ENCODE assay signal across 16 cellular contexts in the genomic region with DNA sequence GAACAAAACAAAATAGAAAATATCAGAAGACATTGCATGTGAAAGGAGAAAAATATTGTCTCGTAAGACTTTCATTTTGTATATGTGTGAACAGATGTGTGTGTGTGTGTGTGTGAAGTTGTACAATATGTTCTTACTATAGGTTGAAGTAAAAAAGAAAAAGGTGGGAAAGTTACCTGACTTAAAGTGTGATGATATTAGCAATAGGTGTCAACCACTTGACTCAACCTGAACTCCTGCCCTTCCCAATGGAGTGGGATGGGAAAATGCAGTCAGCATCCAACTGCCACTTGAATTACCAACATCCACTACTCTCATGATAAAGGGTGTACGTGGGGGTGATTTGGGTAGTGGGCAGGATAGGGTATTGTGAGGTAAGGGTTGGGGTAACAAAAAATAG.
DNase-seq lines count a peak whose midpoint lies in the region; ATAC-seq and TF ChIP-seq lines count a peak whose summit lies in the region.
"Had no signal": no experiment of that assay in that cellular context is flagged by ENCODE, and none has a peak within 500 bp of the region (broad histone marks: within the 10 kb centered on the region; RNA-seq: fewer than 3 reads in every experiment).

No MANE protein-coding gene starts in this region.

- H3K4me2 ChIP-seq in neuronal stem cell (ENCODE audit: insufficient read depth, low read length, poor library complexity, severe bottlenecking) = no peak overlapping the region

- H3K27me3 Mint-ChIP-seq in activated CD8-positive, alpha-beta T cell treated with anti-CD3 and anti-CD28 coated beads, Interleukin-2, amount 10 ng/mL, durations not matched to agents 7 days and 5 days (ENCODE audit: low read depth) = no peaks in the 10 kb centered on the region
- no peaks in the 10 kb centered on the region for H3K27me3 Mint-ChIP-seq in activated CD8-positive, alpha-beta T cell treated with anti-CD3 and anti-CD28 coated beads for 36 hours
- no peaks in the 10 kb centered on the region for H3K27me3 Mint-ChIP-seq in stimulated activated naive CD8-positive, alpha-beta T cell treated with anti-CD3 and anti-CD28 coated beads, Interleukin-15, Interleukin-2, amounts not matched to agents 100 ng/mL and 50 ng/mL, for 24 hours

- no peak overlapping the region for H2BK5ac ChIP-seq in neuronal stem cell (ENCODE audit: low read length)

- H3K27ac ChIP-seq in lower lobe of right lung (peak overlapping the region; percentile 33), upper lobe of right lung (peak overlapping the region; percentile 18), neuronal stem cell (replicated peaks; ENCODE audit: low read length) (no peak overlapping the region)
- H3K27ac ChIP-seq: 22Rv1 had no signal

- no peak overlapping the region for H2BK15ac ChIP-seq in neuronal stem cell (ENCODE audit: low read length)

- no peaks in the 10 kb centered on the region for H3K9me3 ChIP-seq in lower lobe of right lung
- H3K9me3 ChIP-seq in upper lobe of right lung = no peaks in the 10 kb centered on the region
- peaks cover 4% of the 10 kb centered on the region in 2 donors for H3K9me3 ChIP-seq in neuronal stem cell (replicated peaks in 1 of 2; ENCODE audit: control insufficient read depth in 2 of 2, insufficient read depth in 1 of 2, low read depth in 1 of 2, low read length in 2 of 2)

- POLR2A ChIA-PET in activated CD8-positive, alpha-beta T cell treated with anti-CD3 and anti-CD28 coated beads, Interleukin-2, amount 10 ng/mL, durations not matched to agents 7 days and 5 days (lab: Charles Lee) = interaction anchor here (0.6 kb wide), 1 partner anchor 78 kb away, joined by 3 read pairs; no protein-coding TSS in a partner anchor
- POLR2A ChIA-PET in activated CD8-positive, alpha-beta T cell treated with anti-CD3 and anti-CD28 coated beads for 36 hours (lab: Charles Lee) = no interaction called here

- peaks cover 12% of the 10 kb centered on the region for H3K9me3 Mint-ChIP-seq in activated CD8-positive, alpha-beta T cell treated with anti-CD3 and anti-CD28 coated beads, Interleukin-2, amount 10 ng/mL, durations not matched to agents 7 days and 5 days (ENCODE audit: insufficient read depth)
- peaks cover 18% of the 10 kb centered on the region for H3K9me3 Mint-ChIP-seq in activated CD8-positive, alpha-beta T cell treated with anti-CD3 and anti-CD28 coated beads for 36 hours
- peaks cover 10% of the 10 kb centered on the region for H3K9me3 Mint-ChIP-seq in stimulated activated naive CD8-positive, alpha-beta T cell treated with anti-CD3 and anti-CD28 coated beads, Interleukin-15, Interleukin-2, amounts not matched to agents 100 ng/mL and 50 ng/mL, for 24 hours

- H2AFZ ChIP-seq in neuronal stem cell (ENCODE audit: low read length) = no peak overlapping the region

- H3K4me3 Mint-ChIP-seq in activated CD8-positive, alpha-beta T cell treated with anti-CD3 and anti-CD28 coated beads, Interleukin-2, amount 10 ng/mL, durations not matched to agents 7 days and 5 days = no peak overlapping the region
- no peak overlapping the region for H3K4me3 Mint-ChIP-seq in activated CD8-positive, alpha-beta T cell treated with anti-CD3 and anti-CD28 coated beads for 36 hours
- H3K4me3 Mint-ChIP-seq in stimulated activated naive CD8-positive, alpha-beta T cell treated with anti-CD3 and anti-CD28 coated beads, Interleukin-15, Interleukin-2, amounts not matched to agents 100 ng/mL and 50 ng/mL, for 24 hours = peak overlapping the region; percentile 17

- H3K14ac ChIP-seq in neuronal stem cell (ENCODE audit: low read length) = no peak overlapping the region

- TF ChIP-seq CTCF in activated CD8-positive, alpha-beta T cell treated with anti-CD3 and anti-CD28 coated beads for 36 hours (IDR thresholded peaks at IDR 0.05) = no peak
- TF ChIP-seq CTCF in lower lobe of right lung (IDR thresholded peaks at IDR 0.05) (no peak), upper lobe of right lung (IDR thresholded peaks at IDR 0.05) (no peak)

- peaks cover 39% of the 10 kb centered on the region for H3K4me1 Mint-ChIP-seq in activated CD8-positive, alpha-beta T cell treated with anti-CD3 and anti-CD28 coated beads, Interleukin-2, amount 10 ng/mL, durations not matched to agents 7 days and 5 days (ENCODE audit: low read depth)
- peaks cover 43% of the 10 kb centered on the region for H3K4me1 Mint-ChIP-seq in activated CD8-positive, alpha-beta T cell treated with anti-CD3 and anti-CD28 coated beads for 36 hours (ENCODE audit: low read depth)
- H3K4me1 Mint-ChIP-seq in stimulated activated naive CD8-positive, alpha-beta T cell treated with anti-CD3 and anti-CD28 coated beads, Interleukin-15, Interleukin-2, amounts not matched to agents 100 ng/mL and 50 ng/mL, for 24 hours (ENCODE audit: low read depth) = peaks cover 62% of the 10 kb centered on the region

- no peaks in the 10 kb centered on the region for H3K36me3 ChIP-seq in lower lobe of right lung
- H3K36me3 ChIP-seq in upper lobe of right lung = no peaks in the 10 kb centered on the region
- H3K36me3 ChIP-seq in neuronal stem cell (replicated peaks in 1 of 2; ENCODE audit: control insufficient read depth in 2 of 2, insufficient read depth in 2 of 2, low read length in 2 of 2) = no peaks in the 10 kb centered on the region

- no peak overlapping the region for H4K91ac ChIP-seq in neuronal stem cell (ENCODE audit: low read depth, low read length, poor library complexity)

- H3K27me3 ChIP-seq in lower lobe of right lung (ENCODE audit: low read depth) (no peaks in the 10 kb centered on the region), upper lobe of right lung (no peaks in the 10 kb centered on the region), neuronal stem cell (ENCODE audit: control insufficient read depth in 3 of 3, insufficient read depth in 3 of 3, low read depth in 1 of 3, low read length in 3 of 3) (no peaks in the 10 kb centered on the region)
- H3K27me3 ChIP-seq: BLaER1 treated with 17β-estradiol and CSF1 and Interleukin-3, amounts not matched to agents 10 nM and 100 nM had no signal

- H2BK120ac ChIP-seq in neuronal stem cell (ENCODE audit: low read depth, low read length) = no peak overlapping the region

- H2BK12ac ChIP-seq in neuronal stem cell (ENCODE audit: low read length) = no peak overlapping the region

- intact Hi-C loops in activated CD8-positive, alpha-beta T cell treated with anti-CD3 and anti-CD28 coated beads for 36 hours (cut with micrococcal nuclease) = no loop called here
- intact Hi-C loops in lower lobe of right lung (cut with DNase I) = no loop called here
- intact Hi-C loops in upper lobe of right lung (cut with DNase I) = no loop called here

- H3K4me3 ChIP-seq in lower lobe of right lung (peak overlapping the region; percentile 7), upper lobe of right lung (peak overlapping the region; percentile 14), neuronal stem cell (ENCODE audit: low read length in 2 of 2) (no peak overlapping the region)
- H3K4me3 ChIP-seq: BLaER1 treated with 17β-estradiol and CSF1 and Interleukin-3, amounts not matched to agents 10 nM and 100 nM had no signal

- DNase-seq in activated CD8-positive, alpha-beta T cell treated with anti-CD3 and anti-CD28 coated beads, Interleukin-2, amount 10 ng/mL, durations not matched to agents 7 days and 5 days = no peak
- no peak for DNase-seq in activated CD8-positive, alpha-beta T cell treated with anti-CD3 and anti-CD28 coated beads for 36 hours
- no peak for DNase-seq in stimulated activated naive CD8-positive, alpha-beta T cell treated with anti-CD3 and anti-CD28 coated beads, Interleukin-15, Interleukin-2, amounts not matched to agents 100 U/mL and 50 U/mL, for 24 hours
- DNase-seq in lower lobe of right lung (no peak), upper lobe of right lung (no peak), neuronal stem cell (ENCODE audit: low spot score) (no peak)
- DNase-seq: COR-L47, DMS153, H7, NCI-H1436, NCI-H2029 treated with DMSO at 0.1 percent for 48 hours, NCI-H524 had no signal

- CTCF ChIA-PET in activated CD8-positive, alpha-beta T cell treated with anti-CD3 and anti-CD28 coated beads, Interleukin-2, amount 10 ng/mL, durations not matched to agents 7 days and 5 days (lab: Charles Lee) = no interaction called here
- CTCF ChIA-PET in activated CD8-positive, alpha-beta T cell treated with anti-CD3 and anti-CD28 coated beads for 36 hours (lab: Charles Lee) = interaction anchor here (1.4 kb wide), 1 partner anchor 256 kb away, joined by 6 read pairs; no protein-coding TSS in a partner anchor

- H3K27ac Mint-ChIP-seq in activated CD8-positive, alpha-beta T cell treated with anti-CD3 and anti-CD28 coated beads, Interleukin-2, amount 10 ng/mL, durations not matched to agents 7 days and 5 days = peak overlapping the region; percentile 33
- H3K27ac Mint-ChIP-seq in activated CD8-positive, alpha-beta T cell treated with anti-CD3 and anti-CD28 coated beads for 36 hours = no peak overlapping the region
- peak overlapping the region; percentile 75 for H3K27ac Mint-ChIP-seq in stimulated activated naive CD8-positive, alpha-beta T cell treated with anti-CD3 and anti-CD28 coated beads, Interleukin-15, Interleukin-2, amounts not matched to agents 100 ng/mL and 50 ng/mL, for 24 hours

- no peak for ATAC-seq in activated CD8-positive, alpha-beta T cell treated with anti-CD3 and anti-CD28 coated beads, Interleukin-2, amount 10 ng/mL, durations not matched to agents 7 days and 5 days
- no peak for ATAC-seq in activated CD8-positive, alpha-beta T cell treated with anti-CD3 and anti-CD28 coated beads for 36 hours
- ATAC-seq in stimulated activated naive CD8-positive, alpha-beta T cell treated with anti-CD3 and anti-CD28 coated beads, Interleukin-15, Interleukin-2, amounts not matched to agents 100 U/mL and 50 U/mL, for 24 hours = no peak
- ATAC-seq in lower lobe of right lung = no peak
- no peak for ATAC-seq in upper lobe of right lung
- ATAC-seq in HG03280 (IDR thresholded peaks at IDR 0.05; ENCODE audit: unreplicated experiment) = no peak

- H4K8ac ChIP-seq in neuronal stem cell (ENCODE audit: low read depth, low read length) = no peak overlapping the region

- no peak overlapping the region for H3K23ac ChIP-seq in neuronal stem cell (ENCODE audit: low read depth, low read length, poor library complexity)

- H3K18ac ChIP-seq in neuronal stem cell (ENCODE audit: low read length) = no peak overlapping the region

- H3K9ac ChIP-seq in neuronal stem cell (ENCODE audit: low read depth, low read length, poor library complexity) = no peak overlapping the region

- no peak overlapping the region for H3K4ac ChIP-seq in neuronal stem cell (ENCODE audit: low read length)

- peaks cover 67% of the 10 kb centered on the region for H3K36me3 Mint-ChIP-seq in activated CD8-positive, alpha-beta T cell treated with anti-CD3 and anti-CD28 coated beads, Interleukin-2, amount 10 ng/mL, durations not matched to agents 7 days and 5 days (ENCODE audit: low read depth)
- peaks cover 20% of the 10 kb centered on the region for H3K36me3 Mint-ChIP-seq in activated CD8-positive, alpha-beta T cell treated with anti-CD3 and anti-CD28 coated beads for 36 hours (ENCODE audit: low read depth)
- peaks cover 23% of the 10 kb centered on the region for H3K36me3 Mint-ChIP-seq in stimulated activated naive CD8-positive, alpha-beta T cell treated with anti-CD3 and anti-CD28 coated beads, Interleukin-15, Interleukin-2, amounts not matched to agents 100 ng/mL and 50 ng/mL, for 24 hours (ENCODE audit: low read depth)

- WGBS in neuronal stem cell (ENCODE audit: extremely low coverage in 2 of 2, insufficient read length in 2 of 2, insufficient replicate concordance in 1 of 2), 2 donors = no CpG with 5 or more reads among the region's 2 CpGs

- H3K79me1 ChIP-seq in neuronal stem cell (ENCODE audit: low read depth, low read length) = no peaks in the 10 kb centered on the region

- no peak overlapping the region for H2AK5ac ChIP-seq in neuronal stem cell (ENCODE audit: low read depth, low read length)

- H3K4me1 ChIP-seq in lower lobe of right lung (peaks cover 8% of the 10 kb centered on the region), upper lobe of right lung (no peaks in the 10 kb centered on the region), neuronal stem cell (ENCODE audit: control insufficient read depth in 2 of 2, insufficient read depth in 1 of 2, low read depth in 1 of 2, low read length in 2 of 2) (peaks cover 4 to 16% of the 10 kb centered on the region in 2 donors)

Comparison
In these comparisons a context has a peak if more than half of its experiments do, and no peak if none do; other contexts are left out.
1. H3K4me3 ChIP-seq: peak in lower lobe of right lung (single experiment) and upper lobe of right lung (single experiment); none in neuronal stem cell (0 of 2).